In the genomic region with DNA sequence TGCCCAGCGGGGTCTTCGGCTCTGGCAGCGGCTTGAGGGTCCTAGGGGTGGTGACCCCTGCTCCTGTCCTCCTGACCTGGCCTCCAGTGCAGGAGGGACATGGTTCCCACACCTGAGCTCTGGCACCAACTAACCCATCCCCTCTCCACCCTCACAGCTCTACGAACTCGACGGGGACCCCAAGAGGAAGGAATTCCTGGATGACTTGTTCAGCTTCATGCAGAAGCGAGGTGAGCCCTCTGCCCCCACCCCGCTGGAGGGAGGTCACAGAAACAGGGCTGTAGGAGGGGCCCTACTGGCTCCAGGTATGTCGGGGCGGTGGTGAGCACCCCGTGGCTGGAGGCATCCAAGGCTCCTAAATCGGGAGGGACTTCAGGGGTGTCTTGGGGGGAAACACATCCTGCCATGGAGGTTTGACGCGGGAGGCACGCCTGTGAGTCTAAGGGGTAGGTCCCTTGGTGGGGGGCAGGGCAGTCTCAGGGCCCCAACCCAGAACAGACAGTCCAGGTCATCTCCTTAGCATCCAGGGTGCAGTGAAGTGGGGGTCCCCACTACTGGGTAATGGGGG, we compare ENCODE assay signal across 39 cellular contexts. TPM values are rescaled to one million over a fixed set of nuclear protein-coding genes. Genes with fewer than 3 reads are reported as not detected.
DNase-seq lines count a peak whose midpoint lies in the region; ATAC-seq, FAIRE-seq and TF ChIP-seq lines count a peak whose summit lies in the region.
"Had no signal": no experiment of that assay in that cellular context is flagged by ENCODE, and none has a peak within 500 bp of the region (broad histone marks: within the 10 kb centered on the region; RNA-seq: fewer than 3 reads in every experiment).

No MANE protein-coding gene starts in this region.

- H3K27ac Mint-ChIP-seq in type B pancreatic cell: peak overlapping the region; percentile 34
- no peak overlapping the region for H3K27ac Mint-ChIP-seq in MCF 10A (ENCODE audit: low read depth, unreplicated experiment)
- H3K27ac Mint-ChIP-seq: activated CD8-positive, alpha-beta T cell treated with anti-CD3 and anti-CD28 coated beads, Interleukin-2, amount 10 ng/mL, durations not matched to agents 7 days and 5 days; activated naive CD4-positive, alpha-beta T cell treated with anti-CD3 and anti-CD28 coated beads, Interleukin-2, amount 50 U/mL, for 24 hours; activated T-helper 2 cell treated with anti-CD3 and anti-CD28 coated beads, Interferon-gamma antibody, Interleukin-2, Interleukin-4, amounts not matched to agents 10 μg/mL and 5 μg/mL and 100 μg/mL, durations not matched to agents 14 hours and 24 hours and 36 hours; CD4-positive, alpha-beta T cell; memory B cell; naive B cell; stimulated activated naive CD8-positive, alpha-beta T cell treated with anti-CD3 and anti-CD28 coated beads, Interleukin-15, amount 100 ng/mL, for 72 hours had no signal

- H3K36me3 ChIP-seq in cardiac muscle cell (peaks cover 7% of the 10 kb centered on the region), heart right ventricle (peaks cover 0 to 37% (median 6%) of the 10 kb centered on the region in 9 donors), K562 (ENCODE audit: control insufficient read depth, insufficient read depth, low read length) (peaks cover 61% of the 10 kb centered on the region; the same call in 2 of the 3 replicates), Karpas-422 (ENCODE audit: insufficient read depth, low read length) (no peaks in the 10 kb centered on the region)
- H3K36me3 ChIP-seq: colonic mucosa had no signal

- H3K36me3 Mint-ChIP-seq in type B pancreatic cell: peaks cover 11% of the 10 kb centered on the region
- peaks cover 14% of the 10 kb centered on the region for H3K36me3 Mint-ChIP-seq in MCF 10A (ENCODE audit: insufficient read depth, unreplicated experiment)
- H3K36me3 Mint-ChIP-seq: activated naive CD4-positive, alpha-beta T cell treated with anti-CD3 and anti-CD28 coated beads, Interleukin-2, amount 50 U/mL, for 24 hours had no signal

- CTCF ChIA-PET in K562 (lab: Yijun Ruan, JAX; ENCODE audit: low intra/inter-chr PET ratio): no interaction called here
- CTCF ChIA-PET in MCF 10A (lab: Yijun Ruan, JAX): interaction anchor here (0.7 to 0.9 kb wide), 2 partner anchors 22 to 76 kb away, joined by 3 read pairs; no protein-coding TSS in a partner anchor

- POLR2A ChIA-PET in K562 (lab: Yijun Ruan, JAX) (interaction anchor here (0.6 to 1.1 kb wide), 2 partner anchors 17 to 24 kb away, joined by 3 read pairs; partner anchors contain the start of gene WDR18), MCF 10A (lab: Yijun Ruan, JAX) (interaction anchor here (0.7 kb wide), 1 partner anchor 176 kb away, joined by 3 read pairs; no protein-coding TSS in a partner anchor)

- TF ChIP-seq CTCF in cardiac muscle cell (IDR thresholded peaks at IDR 0.05; ENCODE audit: low read depth, low read length): no peak
- no peak for TF ChIP-seq CTCF in heart right ventricle (IDR thresholded peaks at IDR 0.05)
- TF ChIP-seq CTCF in K562 (IDR thresholded peaks at IDR 0.05 in 2 of 3, conservative IDR thresholded peaks at IDR 0.05 in 1 of 3; ENCODE audit: insufficient read depth in 2 of 3, low read depth in 1 of 3, low read length in 3 of 3): 0 out of 6 replicates have a peak, but pooled peaks of 2 of the 3 experiments have one; percentile 3 to 33
- peak; percentile 19 for TF ChIP-seq CTCF in type B pancreatic cell (conservative IDR thresholded peaks at IDR 0.05)
- TF ChIP-seq CTCF in MCF 10A (IDR thresholded peaks at IDR 0.05; ENCODE audit: unreplicated experiment): no peak

- H3K79me2 ChIP-seq in K562 (ENCODE audit: control insufficient read depth, insufficient read depth, low read length): peaks cover 66% of the 10 kb centered on the region
- no peaks in the 10 kb centered on the region for H3K79me2 ChIP-seq in Karpas-422 (ENCODE audit: low read length)

- no peaks in the 10 kb centered on the region for H3K9me1 ChIP-seq in K562 (ENCODE audit: control insufficient read depth, insufficient read depth, low read length)

- H3K4me2 ChIP-seq in K562 (ENCODE audit: insufficient read depth, low read length) (peak overlapping the region; percentile 57), Karpas-422 (ENCODE audit: low read depth, low read length, poor library complexity, severe bottlenecking) (no peak overlapping the region)

- 73 to 74% methylated on average over 15 of the region's 15 CpGs for WGBS in heart right ventricle, 2 donors
- 73% methylated on average over 14 of the region's 15 CpGs for WGBS in K562 (ENCODE audit: insufficient coverage, low coverage, missing lambda C conversion rate)

- intact Hi-C loops in heart right ventricle (cut with DNase I) (no loop called here), K562 (cut with micrococcal nuclease) (no loop called here), MCF 10A (cut with micrococcal nuclease) (loop anchor here (2.0 kb wide), 1 partner anchor 19 kb away; no protein-coding TSS in a partner anchor)

- peaks cover 20% of the 10 kb centered on the region for H3K4me1 Mint-ChIP-seq in type B pancreatic cell (ENCODE audit: unreplicated experiment)
- H3K4me1 Mint-ChIP-seq in MCF 10A (ENCODE audit: insufficient read depth, unreplicated experiment): peaks cover 16% of the 10 kb centered on the region
- H3K4me1 Mint-ChIP-seq: memory B cell, naive B cell had no signal

- H3K9ac ChIP-seq in K562 (ENCODE audit: insufficient read depth in 1 of 2, low read depth in 2 of 2, low read length in 2 of 2) (peak overlapping the region in 1 of 2 experiments; percentile 87; a peak in 3 of 4 replicates), Karpas-422 (ENCODE audit: low read length) (no peak overlapping the region)

- FAIRE-seq in K562 (lab: Jason Lieb, UNC): no peak
- FAIRE-seq: GM19239, small intestine had no signal

- TF ChIP-seq RAD21 in K562 (CRISPR knock-in tag; conservative IDR thresholded peaks at IDR 0.05 in 1 of 2, IDR thresholded peaks at IDR 0.05 in 1 of 2): no peak

- H3K4me3 ChIP-seq in cardiac muscle cell (no peak overlapping the region), heart right ventricle (no peak overlapping the region), K562 (no peak overlapping the region), Karpas-422 (ENCODE audit: low read length) (no peak overlapping the region)
- H3K4me3 ChIP-seq: colonic mucosa, HAP-1, SJSA1 had no signal

- no peak for TF ChIP-seq EP300 in K562 (IDR thresholded peaks at IDR 0.05; ENCODE audit: low read length)

- no peak for TF ChIP-seq POLR2A in K562 (conservative IDR thresholded peaks at IDR 0.05)

- H3K9me3 Mint-ChIP-seq in type B pancreatic cell (no peaks in the 10 kb centered on the region), MCF 10A (ENCODE audit: unreplicated experiment) (no peaks in the 10 kb centered on the region)
- H3K9me3 Mint-ChIP-seq: activated naive CD4-positive, alpha-beta T cell treated with anti-CD3 and anti-CD28 coated beads, Interleukin-2, amount 50 U/mL, for 24 hours; activated T-helper 2 cell treated with anti-CD3 and anti-CD28 coated beads, Interferon-gamma antibody, Interleukin-2, Interleukin-4, amounts not matched to agents 10 μg/mL and 5 μg/mL and 100 μg/mL, durations not matched to agents 14 hours and 24 hours and 36 hours; CD4-positive, alpha-beta T cell; memory B cell; naive B cell had no signal

- DNase-seq in cardiac muscle cell (ENCODE audit: low read depth in 1 of 2, low spot score in 1 of 2) (peak in 1 of 2 donors; percentile 39), heart right ventricle (no peak), K562 (ENCODE audit: extremely low read depth in 1 of 4, low spot score in 3 of 4) (no peak), left kidney (ENCODE audit: low read depth, low spot score) (peak; percentile 63), type B pancreatic cell (ENCODE audit: extremely low spot score, unreplicated experiment) (no peak), HuH-7 (ENCODE audit: low spot score) (no peak), MCF 10A (ENCODE audit: unreplicated experiment) (no peak), Karpas-422 (no peak)
- DNase-seq: activated CD4-positive, alpha-beta T cell treated with anti-CD3 and anti-CD28 coated beads for 1 hour; activated CD8-positive, alpha-beta T cell treated with anti-CD3 and anti-CD28 coated beads, Interleukin-2, amount 10 ng/mL, durations not matched to agents 7 days and 5 days; AML-193; amygdala; CD4-positive, alpha-beta T cell; colonic mucosa; effector CD8-positive, alpha-beta T cell; GDM1; left colon; naive B cell; NCI-H1105; NCI-H1930; NCI-H345; NCI-H774; occipital lobe; RPMI8226; small intestine; stimulated activated CD4-positive, alpha-beta T cell treated with anti-CD3 and anti-CD28 coated beads, Interleukin-1b, Interleukin-23, amount 100 ng/mL, for 48 hours; stimulated activated CD8-positive, alpha-beta memory T cell treated with anti-CD3 and anti-CD28 coated beads, Interleukin-4, amount 100 ng/mL, for 48 hours; stimulated activated naive CD8-positive, alpha-beta T cell treated with anti-CD3 and anti-CD28 coated beads, Interleukin-15, amount 100 ng/mL, for 72 hours had no signal

- H3K9me3 ChIP-seq in cardiac muscle cell (ENCODE audit: low read depth) (no peaks in the 10 kb centered on the region), heart right ventricle (no peaks in the 10 kb centered on the region), K562 (replicated peaks; ENCODE audit: control insufficient read depth, insufficient read depth, low read depth, low read length) (peaks cover 3% of the 10 kb centered on the region), Karpas-422 (ENCODE audit: low read length) (no peaks in the 10 kb centered on the region)
- H3K9me3 ChIP-seq: colonic mucosa, HAP-1 had no signal

- H4K20me1 ChIP-seq in K562 (replicated peaks; ENCODE audit: control insufficient read depth, insufficient read depth, low read length) (no peaks in the 10 kb centered on the region), Karpas-422 (ENCODE audit: insufficient read depth, low read depth, low read length) (no peaks in the 10 kb centered on the region)

- H3K4me3 Mint-ChIP-seq in type B pancreatic cell (peak overlapping the region; percentile 59), MCF 10A (ENCODE audit: unreplicated experiment) (no peak overlapping the region)
- H3K4me3 Mint-ChIP-seq: activated CD8-positive, alpha-beta T cell treated with anti-CD3 and anti-CD28 coated beads, Interleukin-2, amount 10 ng/mL, durations not matched to agents 7 days and 5 days; activated naive CD4-positive, alpha-beta T cell treated with anti-CD3 and anti-CD28 coated beads, Interleukin-2, amount 50 U/mL, for 24 hours; CD4-positive, alpha-beta T cell; memory B cell; naive B cell; stimulated activated naive CD8-positive, alpha-beta T cell treated with anti-CD3 and anti-CD28 coated beads, Interleukin-15, amount 100 ng/mL, for 72 hours had no signal

- H3K27me3 Mint-ChIP-seq in type B pancreatic cell (no peaks in the 10 kb centered on the region), MCF 10A (ENCODE audit: insufficient read depth, unreplicated experiment) (no peaks in the 10 kb centered on the region)
- H3K27me3 Mint-ChIP-seq: activated naive CD4-positive, alpha-beta T cell treated with anti-CD3 and anti-CD28 coated beads, Interleukin-2, amount 50 U/mL, for 24 hours; CD4-positive, alpha-beta T cell; memory B cell; naive B cell; stimulated activated naive CD8-positive, alpha-beta T cell treated with anti-CD3 and anti-CD28 coated beads, Interleukin-15, amount 100 ng/mL, for 72 hours had no signal

- H3K27me3 ChIP-seq in cardiac muscle cell (no peaks in the 10 kb centered on the region), heart right ventricle (no peaks in the 10 kb centered on the region), K562 (ENCODE audit: control insufficient read depth in 2 of 2, insufficient read depth in 2 of 2, low read length in 2 of 2) (no peaks in the 10 kb centered on the region), Karpas-422 (ENCODE audit: low read length) (no peaks in the 10 kb centered on the region)
- H3K27me3 ChIP-seq: colonic mucosa, SJSA1 had no signal

- peak overlapping the region; percentile 81 for H3K27ac ChIP-seq in cardiac muscle cell
- H3K27ac ChIP-seq in heart right ventricle: no peak overlapping the region
- H3K27ac ChIP-seq in K562 (ENCODE audit: extremely low read depth, low read depth, low read length): peak overlapping the region; percentile 73; the same call in 2 of the 3 replicates
- no peak overlapping the region for H3K27ac ChIP-seq in Karpas-422 (ENCODE audit: low read length)
- H3K27ac ChIP-seq: colonic mucosa, HL-60, SJSA1 had no signal

- ATAC-seq in heart right ventricle (no peak), K562 (no peak)
- ATAC-seq: activated CD8-positive, alpha-beta T cell treated with anti-CD3 and anti-CD28 coated beads, Interleukin-2, amount 10 ng/mL, durations not matched to agents 7 days and 5 days; left colon; stimulated activated naive CD8-positive, alpha-beta T cell treated with anti-CD3 and anti-CD28 coated beads, Interleukin-15, amount 100 ng/mL, for 72 hours had no signal

- in situ Hi-C loops in K562 (cut with MboI): no loop called here

- H2AFZ ChIP-seq in K562 (ENCODE audit: low read depth, low read length): no peak overlapping the region
- H2AFZ ChIP-seq in Karpas-422 (ENCODE audit: low read length): no peak overlapping the region

- H3K9me2 ChIP-seq in Karpas-422 (replicated peaks; ENCODE audit: insufficient read depth, low read length): no peaks in the 10 kb centered on the region

- peaks cover 28% of the 10 kb centered on the region for H3K4me1 ChIP-seq in cardiac muscle cell (ENCODE audit: low read depth)
- no peaks in the 10 kb centered on the region for H3K4me1 ChIP-seq in heart right ventricle
- peaks cover 55 to 94% of the 10 kb centered on the region in 2 experiments for H3K4me1 ChIP-seq in K562 (replicated peaks in 1 of 2; ENCODE audit: control insufficient read depth in 2 of 2, insufficient read depth in 2 of 2, low read length in 2 of 2)
- H3K4me1 ChIP-seq in Karpas-422 (ENCODE audit: low read length): peaks cover under 1% of the 10 kb centered on the region; the same call in 1 of the 2 replicates
- H3K4me1 ChIP-seq: HAP-1, SJSA1 had no signal

- BruUV-seq in K562 (replicated peaks; lab: Mats Ljungman, UMichigan) (no TSS peak), MCF 10A (replicated peaks; lab: Mats Ljungman, UMichigan) (no TSS peak)

RNA-seq across cellular contexts. Expression of gene WDR18, which starts 24.1 kb away (rescaled TPM):
- 136 and 143 TPM in 2 replicates for total RNA-seq in cardiac muscle cell
- polyA plus RNA-seq in cardiac muscle cell: 241 and 262 TPM in 2 replicates
- 10 to 100 TPM; 17.3 to 25.0 (median 20.3) TPM for total RNA-seq in heart right ventricle
- polyA plus RNA-seq in heart right ventricle: 10 to 100 TPM; 44.0 to 66.4 TPM
- total RNA-seq in K562 (2011; cell fraction: chromatin; rRNA removed; ENCODE audit: low replicate concordance): 32.2 and 119 TPM in 2 replicates
- 140 and 174 TPM in 2 replicates for total RNA-seq in K562 (2011; cell fraction: nucleolus; rRNA removed)
- total RNA-seq in K562 (2011; cell fraction: nucleoplasm; rRNA removed): 50.0 and 55.1 TPM in 2 replicates
- total RNA-seq in K562 (2014; rRNA removed): 181 and 210 TPM in 2 replicates
- 13.0 and 15.5 TPM in 2 replicates for total RNA-seq in K562 (2014; rRNA removed; fragmentation: Illumina TruSeq; extraction: Trizol)
- 37.6 and 45.0 TPM in 2 replicates for total RNA-seq in K562 (2015; rRNA removed; fragmentation: Illumina TruSeq; extraction: Trizol)
- 128 and 134 TPM in 2 replicates for total RNA-seq in K562 (2021)
- polyA plus RNA-seq in K562 (2011; rRNA removed): 30.1 and 47.8 TPM in 2 replicates
- 62.1 and 244 TPM in 2 replicates for polyA plus RNA-seq in K562 (2011; cell fraction: cytosol; rRNA removed)
- 137 and 203 TPM in 2 replicates for polyA plus RNA-seq in K562 (2011; cell fraction: nucleus; rRNA removed)
- polyA plus RNA-seq in K562 (2012): 73.6 and 92.2 TPM in 2 replicates
- 16.3 and 52.9 TPM in 2 replicates for polyA plus RNA-seq in K562 (2014; fragmentation: Illumina TruSeq; extraction: Trizol)
- 1 to 10 TPM in 1 of 2 experiments, under 1 TPM in 1; 0.65 to 1.1 TPM for polyA plus RNA-seq in K562 (2014; fragmentation: Nextera tagmentation; extraction: Ambion mirVana)
- polyA plus RNA-seq in K562 (2014; rRNA removed): 106 and 130 TPM in 2 replicates
- 17.0 and 26.0 TPM in 2 replicates for polyA minus RNA-seq in K562 (2011; rRNA and poly(A)+ RNA removed)
- 90.0 and 91.8 TPM in 2 replicates for polyA minus RNA-seq in K562 (2011; cell fraction: cytosol; rRNA and poly(A)+ RNA removed)
- polyA minus RNA-seq in K562 (2011; cell fraction: nucleus; rRNA and poly(A)+ RNA removed): 52.1 and 52.4 TPM in 2 replicates
- 59.5 and 65.4 TPM in 2 replicates for total RNA-seq in type B pancreatic cell (ENCODE audit: low replicate concordance)
- total RNA-seq in MCF 10A (2022): 81.9 and 96.7 TPM in 2 replicates
- total RNA-seq in Karpas-422 (2014; rRNA removed; shearing (Covaris generic); ENCODE audit: low replicate concordance): 41.1 and 87.2 TPM in 2 replicates

RNA-seq across cellular contexts. Expression of gene ARID3A, which starts 34.2 kb away (rescaled TPM):
- total RNA-seq in cardiac muscle cell: 59.7 and 62.3 TPM in 2 replicates
- 39.1 and 48.7 TPM in 2 replicates for polyA plus RNA-seq in cardiac muscle cell
- 10 to 100 TPM in 1 of 10 donors, 1 to 10 TPM in 9; 3.0 to 11.7 (median 5.3) TPM for total RNA-seq in heart right ventricle
- polyA plus RNA-seq in heart right ventricle: 1 to 10 TPM; 3.7 to 4.2 TPM
- 89.0 and 254 TPM in 2 replicates for total RNA-seq in K562 (2011; cell fraction: chromatin; rRNA removed; ENCODE audit: low replicate concordance)
- total RNA-seq in K562 (2011; cell fraction: nucleolus; rRNA removed): 180 and 206 TPM in 2 replicates
- total RNA-seq in K562 (2011; cell fraction: nucleoplasm; rRNA removed): 120 and 121 TPM in 2 replicates
- total RNA-seq in K562 (2014; rRNA removed): 55.2 and 62.0 TPM in 2 replicates
- 14.8 and 16.4 TPM in 2 replicates for total RNA-seq in K562 (2014; rRNA removed; fragmentation: Illumina TruSeq; extraction: Trizol)
- 39.0 and 41.3 TPM in 2 replicates for total RNA-seq in K562 (2015; rRNA removed; fragmentation: Illumina TruSeq; extraction: Trizol)
- 97.2 and 118 TPM in 2 replicates for total RNA-seq in K562 (2021)
- polyA plus RNA-seq in K562 (2011; rRNA removed): 27.9 and 44.1 TPM in 2 replicates
- 43.2 and 88.8 TPM in 2 replicates for polyA plus RNA-seq in K562 (2011; cell fraction: cytosol; rRNA removed)
- polyA plus RNA-seq in K562 (2011; cell fraction: nucleus; rRNA removed): 58.8 and 128 TPM in 2 replicates
- 49.0 and 52.3 TPM in 2 replicates for polyA plus RNA-seq in K562 (2012)
- 31.2 and 62.4 TPM in 2 replicates for polyA plus RNA-seq in K562 (2014; fragmentation: Illumina TruSeq; extraction: Trizol)
- 1 to 10 TPM; 1.4 to 2.0 TPM for polyA plus RNA-seq in K562 (2014; fragmentation: Nextera tagmentation; extraction: Ambion mirVana)
- polyA plus RNA-seq in K562 (2014; rRNA removed): 31.0 and 46.7 TPM in 2 replicates
- 36.2 and 53.3 TPM in 2 replicates for polyA minus RNA-seq in K562 (2011; rRNA and poly(A)+ RNA removed)
- 119 and 167 TPM in 2 replicates for polyA minus RNA-seq in K562 (2011; cell fraction: cytosol; rRNA and poly(A)+ RNA removed)
- polyA minus RNA-seq in K562 (2011; cell fraction: nucleus; rRNA and poly(A)+ RNA removed): 45.8 and 47.4 TPM in 2 replicates
- 83.0 and 124 TPM in 2 replicates for total RNA-seq in type B pancreatic cell (ENCODE audit: low replicate concordance)
- 10.2 and 13.1 TPM in 2 replicates for total RNA-seq in MCF 10A (2022)
- total RNA-seq in Karpas-422 (2014; rRNA removed; shearing (Covaris generic); ENCODE audit: low replicate concordance): 2.0 and 4.6 TPM in 2 replicates

RNA-seq across cellular contexts. Expression of gene GRIN3B, which starts 40.2 kb away (rescaled TPM):
- total RNA-seq in cardiac muscle cell (5.4 and 8.5 TPM in 2 replicates), heart right ventricle (under 1 TPM in 3 of 10 donors, not detected in 7; 0.08 to 0.10 (median 0.09) TPM), K562 (2014; rRNA removed) (0.95 TPM in 1 of 2 replicates, not detected in the other), K562 (2014; rRNA removed; fragmentation: Illumina TruSeq; extraction: Trizol) (not detected in 2 replicates), K562 (2015; rRNA removed; fragmentation: Illumina TruSeq; extraction: Trizol) (not detected in 2 replicates), K562 (2021) (0.51 TPM in 1 of 2 replicates, not detected in the other), type B pancreatic cell (ENCODE audit: low replicate concordance) (0.65 and 1.00 TPM in 2 replicates), MCF 10A (2022) (not detected in 2 replicates)
- polyA plus RNA-seq in cardiac muscle cell (3.0 and 4.9 TPM in 2 replicates), heart right ventricle (under 1 TPM in 1 of 2 donors, not detected in 1; 0.01 TPM), K562 (2011; rRNA removed) (0.06 and 0.23 TPM in 2 replicates), K562 (2014; fragmentation: Illumina TruSeq; extraction: Trizol) (not detected in 2 replicates), K562 (2014; fragmentation: Nextera tagmentation; extraction: Ambion mirVana) (not detected), K562 (2014; rRNA removed) (0.15 and 0.19 TPM in 2 replicates)
- 0.32 and 0.88 TPM in 2 replicates for total RNA-seq in K562 (2011; cell fraction: chromatin; rRNA removed; ENCODE audit: low replicate concordance)
- total RNA-seq in K562 (2011; cell fraction: nucleolus; rRNA removed): 1.3 and 2.9 TPM in 2 replicates
- 0.29 and 0.46 TPM in 2 replicates for total RNA-seq in K562 (2011; cell fraction: nucleoplasm; rRNA removed)
- 0.31 and 0.53 TPM in 2 replicates for polyA plus RNA-seq in K562 (2011; cell fraction: cytosol; rRNA removed)
- 2.2 and 2.5 TPM in 2 replicates for polyA plus RNA-seq in K562 (2011; cell fraction: nucleus; rRNA removed)
- polyA plus RNA-seq in K562 (2012): 0.12 and 0.51 TPM in 2 replicates
- polyA minus RNA-seq in K562 (2011; rRNA and poly(A)+ RNA removed): 0.06 TPM in 1 of 2 replicates, not detected in the other
- not detected in 2 replicates for polyA minus RNA-seq in K562 (2011; cell fraction: cytosol; rRNA and poly(A)+ RNA removed)
- 0.40 and 1.4 TPM in 2 replicates for polyA minus RNA-seq in K562 (2011; cell fraction: nucleus; rRNA and poly(A)+ RNA removed)
- 1.4 TPM in 1 of 2 replicates, not detected in the other for total RNA-seq in Karpas-422 (2014; rRNA removed; shearing (Covaris generic); ENCODE audit: low replicate concordance)
- total RNA-seq: A172; activated CD8-positive, alpha-beta T cell treated with anti-CD3 and anti-CD28 coated beads, Interleukin-2, amount 10 ng/mL, durations not matched to agents 7 days and 5 days; activated T-helper 2 cell treated with anti-CD3 and anti-CD28 coated beads, Interferon-gamma antibody, Interleukin-2, Interleukin-4, amounts not matched to agents 10 μg/mL and 5 μg/mL and 100 μg/mL, durations not matched to agents 14 hours and 24 hours and 36 hours; colonic mucosa; left colon; occipital lobe; SJSA1; T-helper 1 cell treated with Interleukin-12 subunit alpha and Interleukin-12 subunit beta and Interleukin-4 antibody, amounts not matched to agents 30 ng/mL and 1 ng/mL, for 36 hours had no signal

RNA-seq across cellular contexts. Expression of gene KISS1R, which starts 42.9 kb away (rescaled TPM):
- total RNA-seq in cardiac muscle cell: 0.46 and 1.2 TPM in 2 replicates
- 1.9 and 3.2 TPM in 2 replicates for polyA plus RNA-seq in cardiac muscle cell
- total RNA-seq in heart right ventricle: not detected
- polyA plus RNA-seq in heart right ventricle: not detected
- 13.9 and 50.0 TPM in 2 replicates for total RNA-seq in K562 (2011; cell fraction: chromatin; rRNA removed; ENCODE audit: low replicate concordance)
- total RNA-seq in K562 (2011; cell fraction: nucleolus; rRNA removed): 79.5 and 104 TPM in 2 replicates
- 29.6 and 30.1 TPM in 2 replicates for total RNA-seq in K562 (2011; cell fraction: nucleoplasm; rRNA removed)
- total RNA-seq in K562 (2014; rRNA removed): 19.3 and 26.7 TPM in 2 replicates
- total RNA-seq in K562 (2014; rRNA removed; fragmentation: Illumina TruSeq; extraction: Trizol): 0.80 and 1.1 TPM in 2 replicates
- total RNA-seq in K562 (2015; rRNA removed; fragmentation: Illumina TruSeq; extraction: Trizol): 2.0 and 2.7 TPM in 2 replicates
- total RNA-seq in K562 (2021): 36.2 and 39.4 TPM in 2 replicates
- polyA plus RNA-seq in K562 (2011; rRNA removed): 2.8 and 6.3 TPM in 2 replicates
- polyA plus RNA-seq in K562 (2011; cell fraction: cytosol; rRNA removed): 4.3 and 59.2 TPM in 2 replicates
- 36.4 and 172 TPM in 2 replicates for polyA plus RNA-seq in K562 (2011; cell fraction: nucleus; rRNA removed)
- 6.9 and 23.9 TPM in 2 replicates for polyA plus RNA-seq in K562 (2012)
- polyA plus RNA-seq in K562 (2014; fragmentation: Illumina TruSeq; extraction: Trizol): 0.37 and 2.7 TPM in 2 replicates
- under 1 TPM; 0.55 to 0.75 TPM for polyA plus RNA-seq in K562 (2014; fragmentation: Nextera tagmentation; extraction: Ambion mirVana)
- 17.3 and 26.8 TPM in 2 replicates for polyA plus RNA-seq in K562 (2014; rRNA removed)
- polyA minus RNA-seq in K562 (2011; rRNA and poly(A)+ RNA removed): 0.30 and 1.8 TPM in 2 replicates
- polyA minus RNA-seq in K562 (2011; cell fraction: cytosol; rRNA and poly(A)+ RNA removed): 5.8 and 14.1 TPM in 2 replicates
- polyA minus RNA-seq in K562 (2011; cell fraction: nucleus; rRNA and poly(A)+ RNA removed): 5.8 and 22.6 TPM in 2 replicates
- 1.2 and 2.2 TPM in 2 replicates for total RNA-seq in type B pancreatic cell (ENCODE audit: low replicate concordance)
- total RNA-seq in MCF 10A (2022): not detected in 2 replicates
- not detected in 2 replicates for total RNA-seq in Karpas-422 (2014; rRNA removed; shearing (Covaris generic); ENCODE audit: low replicate concordance)
- total RNA-seq: A172, bronchial epithelial cell, left colon, occipital lobe, renal cortical epithelial cell, SJSA1 had no signal

RNA-seq across cellular contexts. Expression of gene R3HDM4, which starts 47.0 kb away (rescaled TPM):
- total RNA-seq in cardiac muscle cell (60.3 and 66.2 TPM in 2 replicates), heart right ventricle (10 to 100 TPM; 16.3 to 30.6 (median 19.9) TPM), K562 (2014; rRNA removed) (63.2 and 75.6 TPM in 2 replicates), K562 (2014; rRNA removed; fragmentation: Illumina TruSeq; extraction: Trizol) (21.4 and 26.2 TPM in 2 replicates), K562 (2015; rRNA removed; fragmentation: Illumina TruSeq; extraction: Trizol) (44.6 and 46.1 TPM in 2 replicates), K562 (2021) (133 and 138 TPM in 2 replicates), type B pancreatic cell (ENCODE audit: low replicate concordance) (48.8 and 56.7 TPM in 2 replicates), MCF 10A (2022) (65.7 and 73.6 TPM in 2 replicates)
- polyA plus RNA-seq in cardiac muscle cell (82.1 and 86.7 TPM in 2 replicates), heart right ventricle (10 to 100 TPM; 34.5 to 49.8 TPM), K562 (2011; rRNA removed) (59.0 and 93.9 TPM in 2 replicates), K562 (2014; fragmentation: Illumina TruSeq; extraction: Trizol) (87.6 and 109 TPM in 2 replicates), K562 (2014; fragmentation: Nextera tagmentation; extraction: Ambion mirVana) (1 to 10 TPM; 3.2 to 5.6 TPM), K562 (2014; rRNA removed) (140 and 154 TPM in 2 replicates)
- 66.6 and 166 TPM in 2 replicates for total RNA-seq in K562 (2011; cell fraction: chromatin; rRNA removed; ENCODE audit: low replicate concordance)
- total RNA-seq in K562 (2011; cell fraction: nucleolus; rRNA removed): 109 and 113 TPM in 2 replicates
- 92.6 and 119 TPM in 2 replicates for total RNA-seq in K562 (2011; cell fraction: nucleoplasm; rRNA removed)
- polyA plus RNA-seq in K562 (2011; cell fraction: cytosol; rRNA removed): 105 and 207 TPM in 2 replicates
- polyA plus RNA-seq in K562 (2011; cell fraction: nucleus; rRNA removed): 149 and 223 TPM in 2 replicates
- polyA plus RNA-seq in K562 (2012): 85.0 and 165 TPM in 2 replicates
- polyA minus RNA-seq in K562 (2011; rRNA and poly(A)+ RNA removed): 11.6 and 16.6 TPM in 2 replicates
- 30.8 and 60.9 TPM in 2 replicates for polyA minus RNA-seq in K562 (2011; cell fraction: cytosol; rRNA and poly(A)+ RNA removed)
- 22.8 and 25.2 TPM in 2 replicates for polyA minus RNA-seq in K562 (2011; cell fraction: nucleus; rRNA and poly(A)+ RNA removed)
- 41.9 and 43.8 TPM in 2 replicates for total RNA-seq in Karpas-422 (2014; rRNA removed; shearing (Covaris generic); ENCODE audit: low replicate concordance)

Comparison
In these comparisons a context has a peak if more than half of its experiments do, and no peak if none do; other contexts are left out.
1. H3K27ac ChIP-seq: peak in cardiac muscle cell (single experiment) and K562 (single experiment); none in heart right ventricle (0 of 10) and Karpas-422 (single experiment).
2. CTCF ChIP-seq: peak in K562 (2 of 3) and type B pancreatic cell (single experiment); none in cardiac muscle cell (single experiment), heart right ventricle (0 of 9) and MCF 10A (single experiment).